ENCODE assay signal across 30 cellular contexts in the genomic region with DNA sequence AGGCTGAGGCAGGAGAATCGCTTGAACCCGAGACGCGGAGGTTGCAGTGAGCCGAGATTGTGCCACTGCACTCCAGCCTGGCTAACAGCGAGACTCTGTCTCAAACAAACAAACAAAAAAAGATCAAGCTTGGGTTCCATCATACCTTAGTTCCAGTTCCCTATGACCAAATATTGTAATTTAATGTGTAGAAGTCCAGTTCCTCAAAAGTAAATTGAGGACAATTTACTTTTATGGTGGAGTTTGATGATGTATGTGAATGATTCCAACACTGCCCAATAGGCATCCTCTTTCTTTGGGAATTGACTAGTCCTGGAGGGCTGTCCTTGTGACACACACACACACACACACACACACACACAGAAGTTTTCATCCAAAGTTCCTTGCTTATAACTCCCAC. TPM values are rescaled to one million over a fixed set of nuclear protein-coding genes. Genes with fewer than 3 reads are reported as not detected.
"Had no signal": no experiment of that assay in that cellular context is flagged by ENCODE, and none has a peak within 500 bp of the region (broad histone marks: within the 10 kb centered on the region; RNA-seq: fewer than 3 reads in every experiment).

No MANE protein-coding gene starts in this region.

- H3K27ac Mint-ChIP-seq: activated naive CD4-positive, alpha-beta T cell treated with anti-CD3 and anti-CD28 coated beads, Interleukin-2, amount 50 U/mL, for 72 hours; mesothelial cell of epicardium; stimulated activated naive CD8-positive, alpha-beta T cell treated with anti-CD3 and anti-CD28 coated beads, Interleukin-15, Interleukin-2, amounts not matched to agents 100 ng/mL and 50 ng/mL, for 24 hours; T-helper 1 cell treated with Interleukin-12 subunit alpha and Interleukin-12 subunit beta and Interleukin-4 antibody, amounts not matched to agents 30 μg/mL and 1 μg/mL, for 36 hours had no signal

- H3K4me3 Mint-ChIP-seq: effector memory CD8-positive, alpha-beta T cell; mesothelial cell of epicardium; stimulated activated naive CD8-positive, alpha-beta T cell treated with anti-CD3 and anti-CD28 coated beads, Interleukin-15, Interleukin-2, amounts not matched to agents 100 ng/mL and 50 ng/mL, for 24 hours; T-helper 1 cell treated with Interleukin-12 subunit alpha and Interleukin-12 subunit beta and Interleukin-4 antibody, amounts not matched to agents 30 μg/mL and 1 μg/mL, for 36 hours had no signal

- H3K36me3 Mint-ChIP-seq: mesothelial cell of epicardium; naive thymus-derived CD8-positive, alpha-beta T cell had no signal

- H3K27me3 Mint-ChIP-seq: effector memory CD8-positive, alpha-beta T cell; naive thymus-derived CD8-positive, alpha-beta T cell had no signal

- H3K9me3 Mint-ChIP-seq: activated naive CD4-positive, alpha-beta T cell treated with anti-CD3 and anti-CD28 coated beads, Interleukin-2, amount 50 U/mL, for 72 hours; effector memory CD8-positive, alpha-beta T cell; mesothelial cell of epicardium; naive thymus-derived CD8-positive, alpha-beta T cell; stimulated activated naive CD8-positive, alpha-beta T cell treated with anti-CD3 and anti-CD28 coated beads, Interleukin-15, Interleukin-2, amounts not matched to agents 100 ng/mL and 50 ng/mL, for 24 hours; T-helper 1 cell treated with Interleukin-12 subunit alpha and Interleukin-12 subunit beta and Interleukin-4 antibody, amounts not matched to agents 30 μg/mL and 1 μg/mL, for 36 hours had no signal

- ATAC-seq: activated naive CD4-positive, alpha-beta T cell treated with anti-CD3 and anti-CD28 coated beads, Interleukin-2, amount 50 U/mL, for 72 hours; effector memory CD8-positive, alpha-beta T cell; esophagus mucosa; left lung; naive thymus-derived CD8-positive, alpha-beta T cell; upper lobe of right lung had no signal

- DNase-seq: activated CD4-positive, alpha-beta T cell treated with anti-CD3 and anti-CD28 coated beads for 4 hours; activated CD4-positive, alpha-beta T cell treated with anti-CD3 and anti-CD28 coated beads, Interleukin-2, amount 50 U/mL, for 48 hours; activated CD4-positive, CD25-positive, alpha-beta regulatory T cell; activated gamma-delta T cell; activated T-cell treated with anti-CD3 and anti-CD28 coated beads, Interleukin-2, amount 50 U/mL, for 48 hours; adrenal gland; brain microvascular endothelial cell; caudate nucleus; dorsolateral prefrontal cortex; effector memory CD8-positive, alpha-beta T cell; glutamatergic neuron; hippocampal formation; kidney glomerular epithelial cell; left lung; naive thymus-derived CD8-positive, alpha-beta T cell; ovary; stimulated activated CD4-positive, alpha-beta T cell treated with anti-CD3 and anti-CD28 coated beads, Interleukin-4, amount 100 ng/mL, for 24 hours; substantia nigra; thyroid gland; upper lobe of right lung had no signal

- H3K9me3 ChIP-seq: adrenal gland, ascending aorta, left lung, neutrophil, ovary, prostate gland, right atrium auricular region, thyroid gland, upper lobe of right lung had no signal

RNA-seq across cellular contexts. Expression of gene GRAMD2A, which starts 36.2 kb away (rescaled TPM):
- total RNA-seq: activated CD8-positive, alpha-beta memory T cell treated with anti-CD3 and anti-CD28 coated beads for 36 hours; activated naive CD4-positive, alpha-beta T cell treated with anti-CD3 and anti-CD28 coated beads, Interleukin-2, amount 50 U/mL, for 72 hours; ascending aorta; naive thymus-derived CD8-positive, alpha-beta T cell had no signal
